ENCODE assay signal across 8 cellular contexts in the genomic region with DNA sequence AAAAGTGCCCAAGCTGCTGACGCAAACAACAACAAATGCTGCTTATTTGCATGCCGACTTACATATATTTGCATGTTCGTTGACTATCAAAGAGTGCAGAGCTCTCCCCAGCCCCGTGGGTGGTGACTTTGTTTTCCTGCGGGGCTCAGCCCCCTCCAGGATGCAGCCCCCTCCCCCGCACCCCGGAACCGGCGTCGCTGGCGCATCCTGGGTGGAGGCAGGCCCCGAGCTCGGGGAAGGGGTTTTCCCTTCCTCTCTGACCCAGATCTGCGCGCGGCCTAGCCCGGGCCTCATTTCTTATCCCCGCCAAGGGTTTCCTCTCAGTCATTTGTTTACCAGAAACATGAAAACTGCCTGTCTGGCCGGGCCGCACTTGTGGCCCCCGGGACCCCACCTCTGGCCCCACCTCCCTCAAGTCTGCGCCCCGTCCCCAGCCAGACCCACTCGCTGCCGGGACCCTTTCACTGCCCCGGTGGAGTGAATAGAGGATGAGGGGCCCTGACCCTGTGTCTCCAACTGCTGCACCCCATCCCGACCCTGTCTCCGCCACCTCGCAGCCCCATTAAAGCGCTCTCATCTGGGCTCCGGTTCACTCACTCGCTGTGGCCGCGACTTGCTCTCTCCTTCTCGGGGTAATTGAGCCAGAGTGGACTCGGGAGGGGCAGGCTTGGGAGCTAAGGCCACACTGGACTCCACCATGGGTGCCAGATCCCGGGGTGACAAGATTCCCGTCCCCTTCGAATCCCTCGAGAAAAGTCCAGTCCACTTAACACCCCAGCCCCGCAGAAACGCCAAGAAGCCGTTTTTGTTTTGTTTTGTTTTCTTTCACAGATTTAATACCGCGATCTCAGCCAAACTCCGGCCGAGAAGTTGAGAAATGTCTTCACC. TPM values are rescaled to one million over a fixed set of nuclear protein-coding genes. Genes with fewer than 3 reads are reported as not detected.
DNase-seq lines count a peak whose midpoint lies in the region; ATAC-seq, FAIRE-seq and TF ChIP-seq lines count a peak whose summit lies in the region.

No MANE protein-coding gene starts in this region.

- TF ChIP-seq POLR2A in body of pancreas (IDR thresholded peaks at IDR 0.05) = no peak

- TF ChIP-seq CTCF in HFFc6 (IDR thresholded peaks at IDR 0.05) (no peak), body of pancreas (IDR thresholded peaks at IDR 0.05) (no peak)

- no peaks in the 10 kb centered on the region for H3K9me3 Mint-ChIP-seq in activated CD8-positive, alpha-beta memory T cell treated with anti-CD3 and anti-CD28 coated beads, Interleukin-2, amount 10 ng/mL, durations not matched to agents 7 days and 5 days (ENCODE audit: low read depth)
- H3K9me3 Mint-ChIP-seq in HFFc6 = no peaks in the 10 kb centered on the region

- WGBS in body of pancreas, 2 donors = 56 to 60% methylated on average over 45 to 47 of the region's 47 CpGs

- ATAC-seq in activated CD8-positive, alpha-beta memory T cell treated with anti-CD3 and anti-CD28 coated beads, Interleukin-2, amount 10 ng/mL, durations not matched to agents 7 days and 5 days = peak; percentile 86
- ATAC-seq in left cardiac atrium (peak; percentile 39 to 62), body of pancreas (no peak)

- H3K4me1 Mint-ChIP-seq in activated CD8-positive, alpha-beta memory T cell treated with anti-CD3 and anti-CD28 coated beads, Interleukin-2, amount 10 ng/mL, durations not matched to agents 7 days and 5 days = peaks cover 42% of the 10 kb centered on the region
- no peaks in the 10 kb centered on the region for H3K4me1 Mint-ChIP-seq in HFFc6 (ENCODE audit: low read depth)

- H3K27ac ChIP-seq in body of pancreas = no peak overlapping the region

- CTCF ChIA-PET in activated CD8-positive, alpha-beta memory T cell treated with anti-CD3 and anti-CD28 coated beads, Interleukin-2, amount 10 ng/mL, durations not matched to agents 7 days and 5 days (lab: Charles Lee) = interaction anchor here (0.8 to 3.0 kb wide), 17 partner anchors 8 to 215 kb away, joined by 3 to 18 read pairs (median 6); partner anchors contain the start of genes HES2 and PLEKHG5

- H3K4me1 ChIP-seq in body of pancreas = no peaks in the 10 kb centered on the region

- no peak for FAIRE-seq in GM19239 (lab: Jason Lieb, UNC)

- peaks cover 22% of the 10 kb centered on the region for H3K36me3 Mint-ChIP-seq in activated CD8-positive, alpha-beta memory T cell treated with anti-CD3 and anti-CD28 coated beads, Interleukin-2, amount 10 ng/mL, durations not matched to agents 7 days and 5 days
- peaks cover 7% of the 10 kb centered on the region for H3K36me3 Mint-ChIP-seq in HFFc6 (ENCODE audit: low read depth)

- intact Hi-C loops in left cardiac atrium (cut with DNase I) = no loop called here
- intact Hi-C loops in body of pancreas (cut with DNase I) = no loop called here

- H3K27me3 ChIP-seq in H7 (ENCODE audit: control insufficient read depth, insufficient read depth, low read length) (peaks cover under 1% of the 10 kb centered on the region; the same call in 1 of the 2 replicates), body of pancreas (no peaks in the 10 kb centered on the region)

- H3K4me3 ChIP-seq in H7 (ENCODE audit: insufficient read depth, low read depth, low read length) (peak overlapping the region; percentile 30), body of pancreas (no peak overlapping the region)

- peak; percentile 91 for DNase-seq in H7
- peak; percentile 86 for DNase-seq in activated CD8-positive, alpha-beta memory T cell treated with anti-CD3 and anti-CD28 coated beads, Interleukin-2, amount 10 ng/mL, durations not matched to agents 7 days and 5 days
- no peak for DNase-seq in left cardiac atrium
- DNase-seq in stimulated activated CD8-positive, alpha-beta memory T cell treated with anti-CD3 and anti-CD28 coated beads, Interleukin-15, amount 100 ng/mL, for 1 hour (ENCODE audit: low read depth) = peak; percentile 55
- no peak for DNase-seq in mucosa of gallbladder (ENCODE audit: low spot score)
- DNase-seq in GM19239 (ENCODE audit: insufficient read length, low spot score) = no peak
- DNase-seq in HFFc6 = no peak
- DNase-seq in body of pancreas = no peak

- H3K36me3 ChIP-seq in H7 (replicated peaks; ENCODE audit: control insufficient read depth, insufficient read depth, low read length) (no peaks in the 10 kb centered on the region; the same call in 1 of the 2 replicates), body of pancreas (replicated peaks in 1 of 2; ENCODE audit: insufficient read depth in 1 of 2, low read depth in 2 of 2) (no peaks in the 10 kb centered on the region)

- H3K9me3 ChIP-seq in body of pancreas = no peaks in the 10 kb centered on the region

- peaks cover 18% of the 10 kb centered on the region for H3K27me3 Mint-ChIP-seq in activated CD8-positive, alpha-beta memory T cell treated with anti-CD3 and anti-CD28 coated beads, Interleukin-2, amount 10 ng/mL, durations not matched to agents 7 days and 5 days
- H3K27me3 Mint-ChIP-seq in HFFc6 (ENCODE audit: insufficient read depth) = peaks cover 32% of the 10 kb centered on the region

- peak overlapping the region; percentile 63 for H3K4me3 Mint-ChIP-seq in activated CD8-positive, alpha-beta memory T cell treated with anti-CD3 and anti-CD28 coated beads, Interleukin-2, amount 10 ng/mL, durations not matched to agents 7 days and 5 days
- H3K4me3 Mint-ChIP-seq in HFFc6 = no peak overlapping the region

- H3K27ac Mint-ChIP-seq in activated CD8-positive, alpha-beta memory T cell treated with anti-CD3 and anti-CD28 coated beads, Interleukin-2, amount 10 ng/mL, durations not matched to agents 7 days and 5 days = peak overlapping the region; percentile 81
- H3K27ac Mint-ChIP-seq in HFFc6 = no peak overlapping the region

RNA-seq across cellular contexts. Expression of gene TNFRSF25, which starts 5.4 kb away (rescaled TPM):
- 5.4 and 15.7 TPM in 2 replicates for total RNA-seq in H7 (2014; rRNA removed; shearing (Covaris generic))
- 10 to 100 TPM; 54.3 to 71.6 TPM for total RNA-seq in activated CD8-positive, alpha-beta memory T cell treated with anti-CD3 and anti-CD28 coated beads, Interleukin-2, amount 10 ng/mL, durations not matched to agents 7 days and 5 days
- total RNA-seq in left cardiac atrium (1 to 10 TPM; 5.5 to 5.9 TPM), mucosa of gallbladder (20.6 TPM), body of pancreas (10 to 100 TPM in 1 of 2 donors, 1 to 10 TPM in 1; 4.2 to 23.1 TPM)
- 1 to 10 TPM; 1.8 to 3.2 (median 2.7) TPM for total RNA-seq in HFFc6 (2021; fragmentation: NEBNext Ultra II Directional; extraction: Animal tissue kit (Norgen Biotek cat#: 25700))

RNA-seq across cellular contexts. Expression of gene PLEKHG5, which starts 30.9 kb away (rescaled TPM):
- 17.2 and 27.4 TPM in 2 replicates for total RNA-seq in H7 (2014; rRNA removed; shearing (Covaris generic))
- 1 to 10 TPM; 1.1 to 1.7 TPM for total RNA-seq in activated CD8-positive, alpha-beta memory T cell treated with anti-CD3 and anti-CD28 coated beads, Interleukin-2, amount 10 ng/mL, durations not matched to agents 7 days and 5 days
- total RNA-seq in left cardiac atrium (10 to 100 TPM; 10.7 to 11.8 TPM), mucosa of gallbladder (18.5 TPM), body of pancreas (1 to 10 TPM; 5.2 to 8.6 TPM)
- 1 to 10 TPM; 6.4 to 7.2 (median 6.6) TPM for total RNA-seq in HFFc6 (2021; fragmentation: NEBNext Ultra II Directional; extraction: Animal tissue kit (Norgen Biotek cat#: 25700))

RNA-seq across cellular contexts. Expression of gene ESPN, which starts 36.0 kb away (rescaled TPM):
- 8.7 and 9.3 TPM in 2 replicates for total RNA-seq in H7 (2014; rRNA removed; shearing (Covaris generic))
- under 1 TPM; 0.32 to 0.89 TPM for total RNA-seq in activated CD8-positive, alpha-beta memory T cell treated with anti-CD3 and anti-CD28 coated beads, Interleukin-2, amount 10 ng/mL, durations not matched to agents 7 days and 5 days
- total RNA-seq in left cardiac atrium (under 1 TPM; 0.42 to 0.44 TPM), mucosa of gallbladder (3.1 TPM), body of pancreas (1 to 10 TPM in 1 of 2 donors, under 1 TPM in 1; 0.26 to 4.0 TPM)
- total RNA-seq in HFFc6 (2021; fragmentation: NEBNext Ultra II Directional; extraction: Animal tissue kit (Norgen Biotek cat#: 25700)) = not detected

RNA-seq across cellular contexts. Expression of gene HES2, which starts 40.9 kb away (rescaled TPM):
- total RNA-seq in H7 (2014; rRNA removed; shearing (Covaris generic)) = 0.04 and 0.62 TPM in 2 replicates
- total RNA-seq in activated CD8-positive, alpha-beta memory T cell treated with anti-CD3 and anti-CD28 coated beads, Interleukin-2, amount 10 ng/mL, durations not matched to agents 7 days and 5 days = under 1 TPM in 1 of 2 experiments, not detected in 1; 0.52 TPM
- total RNA-seq in left cardiac atrium = under 1 TPM in 1 of 2 donors, not detected in 1; 0.37 TPM
- 0.09 TPM for total RNA-seq in mucosa of gallbladder
- total RNA-seq in HFFc6 (2021; fragmentation: NEBNext Ultra II Directional; extraction: Animal tissue kit (Norgen Biotek cat#: 25700)) = under 1 TPM in 4 of 6 experiments, not detected in 2; 0.14 to 0.35 (median 0.30) TPM
- under 1 TPM in 1 of 2 donors, not detected in 1; 0.26 TPM for total RNA-seq in body of pancreas

Comparison
In these comparisons a context has a peak if more than half of its experiments do, and no peak if none do; other contexts are left out.
1. DNase-seq: peak in H7 (single experiment), activated CD8-positive, alpha-beta memory T cell treated with anti-CD3 and anti-CD28 coated beads, Interleukin-2, amount 10 ng/mL, durations not matched to agents 7 days and 5 days (single experiment) and stimulated activated CD8-positive, alpha-beta memory T cell treated with anti-CD3 and anti-CD28 coated beads, Interleukin-15, amount 100 ng/mL, for 1 hour (single experiment); none in left cardiac atrium (single experiment), mucosa of gallbladder (single experiment), GM19239 (single experiment), HFFc6 (single experiment) and body of pancreas (0 of 4).